In the genomic region with DNA sequence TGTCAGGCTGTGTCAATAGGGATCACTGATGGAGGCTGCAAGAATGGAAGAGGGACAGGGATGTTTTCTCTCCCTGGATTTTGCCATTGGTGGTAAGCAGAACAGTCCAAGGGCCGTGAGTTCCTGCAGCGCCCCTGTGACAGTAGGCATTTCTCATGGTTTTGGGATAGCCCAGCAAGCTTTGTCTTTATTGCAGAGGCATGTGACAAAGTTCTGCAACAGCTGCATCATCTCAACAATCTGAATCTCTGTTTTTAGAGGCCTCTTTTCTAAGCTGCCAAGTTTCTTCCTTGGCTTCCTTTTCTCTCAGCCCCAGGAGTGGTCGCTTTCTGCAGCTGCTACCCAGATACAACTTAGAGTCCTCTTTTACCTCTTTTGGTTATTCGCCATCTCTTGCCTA, we compare ENCODE assay signal across 23 cellular contexts.
"Had no signal": no experiment of that assay in that cellular context is flagged by ENCODE, and none has a peak within 500 bp of the region (broad histone marks: within the 10 kb centered on the region; RNA-seq: fewer than 3 reads in every experiment).

No MANE protein-coding gene starts in this region.

- ATAC-seq: gastrocnemius medialis, heart right ventricle, mucosa of descending colon, psoas muscle had no signal

- H3K27me3 ChIP-seq: colonic mucosa, gastrocnemius medialis, sigmoid colon, transverse colon had no signal

- H3K4me1 Mint-ChIP-seq: endodermal cell, naive B cell had no signal

- H3K27me3 Mint-ChIP-seq: naive B cell had no signal

- H3K36me3 Mint-ChIP-seq: naive B cell had no signal

- H3K9me3 ChIP-seq: colonic mucosa, gastrocnemius medialis, mucosa of descending colon had no signal

- H3K4me1 ChIP-seq: colonic mucosa, gastrocnemius medialis, psoas muscle, stomach, transverse colon had no signal

- H3K27ac Mint-ChIP-seq: endodermal cell, naive B cell, nephron progenitor cell had no signal

- H3K4me3 ChIP-seq: colonic mucosa, gastrocnemius medialis, heart right ventricle, mucosa of descending colon, psoas muscle, sigmoid colon, stomach, thoracic aorta, transverse colon had no signal

- H3K4me3 Mint-ChIP-seq: endodermal cell, naive B cell, nephron progenitor cell had no signal

- H3K36me3 ChIP-seq: colonic mucosa, gastrocnemius medialis, heart right ventricle, sigmoid colon, stomach, thoracic aorta, transverse colon had no signal

- H3K27ac ChIP-seq: colonic mucosa, gastrocnemius medialis, heart right ventricle, psoas muscle, sigmoid colon, stomach, thoracic aorta, transverse colon had no signal

- DNase-seq: caudate nucleus; colonic mucosa; dermis blood vessel endothelial cell; endodermal cell; erythroblast; gastrocnemius medialis; heart right ventricle; hypothalamus; islet precursor cell; mammary epithelial cell; naive B cell; nephron progenitor cell; psoas muscle; retina; sigmoid colon; small intestine; stimulated activated CD4-positive, alpha-beta T cell treated with anti-CD3 and anti-CD28 coated beads, Interleukin-12 subunit alpha, Interleukin-12 subunit beta, amount 100 ng/mL, for 4 hours; stimulated activated naive CD4-positive, alpha-beta T cell; stomach; substantia nigra; transverse colon had no signal
